Comparison of ENCODE assay signal across 13 cellular contexts in genomic region chr14:103623883-103624482, GRCh38. TPM values are rescaled to one million over a fixed set of nuclear protein-coding genes. Genes with fewer than 3 reads are reported as not detected.
DNase-seq lines count a peak whose midpoint lies in the region; ATAC-seq, FAIRE-seq and TF ChIP-seq lines count a peak whose summit lies in the region.
"Had no signal": no experiment of that assay in that cellular context is flagged by ENCODE, and none has a peak within 500 bp of the region (broad histone marks: within the 10 kb centered on the region; RNA-seq: fewer than 3 reads in every experiment).

No MANE protein-coding gene starts in this region.

- WGBS in A549 (ENCODE audit: missing lambda C conversion rate) = 90% methylated on average over 16 of the region's 16 CpGs

- H3K4me3 Mint-ChIP-seq in GM23338 = no peak overlapping the region

- H3K9me2 ChIP-seq in GM23338 (ENCODE audit: insufficient read depth) = no peaks in the 10 kb centered on the region

- peaks cover 6% of the 10 kb centered on the region for H3K27me3 Mint-ChIP-seq in GM23338 (ENCODE audit: insufficient read depth, low read depth, poor library complexity)

- H3K36me3 ChIP-seq in GM23338 (ENCODE audit: insufficient read depth) (no peaks in the 10 kb centered on the region), lower lobe of right lung (no peaks in the 10 kb centered on the region)
- H3K36me3 ChIP-seq: pancreas, tibial nerve had no signal

- H3K4me3 ChIP-seq in A549 (no peak overlapping the region), GM23338 (no peak overlapping the region), lower lobe of right lung (peak overlapping the region; percentile 21)
- H3K4me3 ChIP-seq: pancreas, tibial nerve had no signal

- no peak overlapping the region for H3K27ac Mint-ChIP-seq in GM23338

- no peak overlapping the region for H3K4me2 ChIP-seq in A549
- H3K4me2 ChIP-seq in GM23338 = no peak overlapping the region

- H3K27ac ChIP-seq in A549 (peak overlapping the region; percentile 59 to 85; a peak in 4 of 6 replicates), GM23338 (ENCODE audit: low read depth) (no peak overlapping the region), VCaP (peak overlapping the region; percentile 91), lower lobe of right lung (peak overlapping the region; percentile 79)
- H3K27ac ChIP-seq: pancreas had no signal

- peaks cover 9% of the 10 kb centered on the region; the same call in 2 of the 3 replicates for H3K4me1 Mint-ChIP-seq in GM23338

- H3K9me3 ChIP-seq in A549 (no peaks in the 10 kb centered on the region), lower lobe of right lung (no peaks in the 10 kb centered on the region)
- H3K9me3 ChIP-seq: pancreas, tibial nerve had no signal

- TF ChIP-seq POLR2A in A549 (IDR thresholded peaks at IDR 0.05; ENCODE audit: low read length) = no peak

- H3K9me3 Mint-ChIP-seq in GM23338 = no peaks in the 10 kb centered on the region

- peaks cover 41% of the 10 kb centered on the region for H3K4me1 ChIP-seq in A549
- H3K4me1 ChIP-seq in GM23338 (ENCODE audit: insufficient read depth) = peaks cover 3% of the 10 kb centered on the region; the same call in 1 of the 2 replicates
- H3K4me1 ChIP-seq in lower lobe of right lung = peaks cover 42% of the 10 kb centered on the region
- H3K4me1 ChIP-seq: pancreas had no signal

- no peaks in the 10 kb centered on the region for H4K20me1 ChIP-seq in GM23338 (replicated peaks; ENCODE audit: insufficient read depth)

- TF ChIP-seq CTCF in A549 (IDR thresholded peaks at IDR 0.05) (no peak), GM23338 (conservative IDR thresholded peaks at IDR 0.05; ENCODE audit: low read depth in 2 of 2) (no peak), VCaP (conservative IDR thresholded peaks at IDR 0.05) (no peak), lower lobe of right lung (IDR thresholded peaks at IDR 0.05) (no peak)

- DNase-seq in A549 (ENCODE audit: low read depth in 1 of 2, low spot score in 1 of 2) (no peak), GM23338 (ENCODE audit: low spot score) (no peak), lower lobe of right lung (peak; percentile 79)
- no peak for DNase-seq in activated CD4-positive, alpha-beta T cell treated with anti-CD3 and anti-CD28 coated beads for 4 hours
- DNase-seq: activated CD8-positive, alpha-beta memory T cell treated with anti-CD3 and anti-CD28 coated beads, Interleukin-2, amount 50 U/mL, for 48 hours; anterior cingulate cortex; pancreas had no signal

- H3K79me2 ChIP-seq in GM23338 (replicated peaks; ENCODE audit: insufficient read depth) = no peaks in the 10 kb centered on the region

- TF ChIP-seq RAD21 in A549 (conservative IDR thresholded peaks at IDR 0.05 in 1 of 2, IDR thresholded peaks at IDR 0.05 in 1 of 2) = no peak

- no peak for TF ChIP-seq EP300 in A549 (IDR thresholded peaks at IDR 0.05)

- no peak for ATAC-seq in A549
- no peak for ATAC-seq in GM23338
- peak; percentile 68 to 70 for ATAC-seq in lower lobe of right lung
- no peak for ATAC-seq in HG02981 (IDR thresholded peaks at IDR 0.05; ENCODE audit: unreplicated experiment)
- ATAC-seq in HG02571 (IDR thresholded peaks at IDR 0.05; ENCODE audit: unreplicated experiment) = no peak
- ATAC-seq in HG03432 (IDR thresholded peaks at IDR 0.05; ENCODE audit: unreplicated experiment) = no peak
- ATAC-seq: pancreas had no signal

- CTCF ChIA-PET in A549 (lab: Yijun Ruan, JAX) = interaction anchor here (0.6 kb wide), 1 partner anchor 46 kb away, joined by 3 read pairs; no protein-coding TSS in a partner anchor

- 0 out of 2 replicates have a peak, but pooled peaks cover 11% of the 10 kb centered on the region for H3F3A ChIP-seq in GM23338 (replicated peaks; ENCODE audit: low read depth)

- POLR2A ChIA-PET in A549 (lab: Yijun Ruan, JAX) = interaction anchor here (0.8 kb wide), 1 partner anchor 26 kb away, joined by 3 read pairs; no protein-coding TSS in a partner anchor

- intact Hi-C loops in lower lobe of right lung (cut with DNase I) = no loop called here

- H2AFZ ChIP-seq in GM23338 = 0 out of 2 replicates have a peak overlapping the region, but pooled peaks have one; percentile 28

- no peaks in the 10 kb centered on the region; the same call in 2 of the 3 replicates for H3K36me3 Mint-ChIP-seq in GM23338 (ENCODE audit: low read depth)

- H3K27me3 ChIP-seq in GM23338 (ENCODE audit: insufficient read depth) (no peaks in the 10 kb centered on the region), lower lobe of right lung (ENCODE audit: low read depth) (no peaks in the 10 kb centered on the region)
- H3K27me3 ChIP-seq: pancreas, tibial nerve had no signal

- FAIRE-seq in A549 (lab: Jason Lieb, UNC) = no peak
- FAIRE-seq: endometrium, pancreas had no signal

TF ChIP-seq in A549, 52 proteins besides CTCF, POLR2A, EP300 and RAD21 (continues in another document):
- TF ChIP-seq RARB (CRISPR knock-in tag; IDR thresholded peaks at IDR 0.05) (no peak), SMC3 (IDR thresholded peaks at IDR 0.05) (no peak), CBX2 (IDR thresholded peaks at IDR 0.05; ENCODE audit: borderline replicate concordance, low read depth) (no peak), KDM1A (IDR thresholded peaks at IDR 0.05; ENCODE audit: low read depth) (no peak), USF2 (IDR thresholded peaks at IDR 0.05) (no peak), JUN (IDR thresholded peaks at IDR 0.05) (no peak), JUNB (IDR thresholded peaks at IDR 0.05) (no peak), BHLHE40 (IDR thresholded peaks at IDR 0.05; ENCODE audit: low read depth, low read length) (no peak), CHD2 (IDR thresholded peaks at IDR 0.05; ENCODE audit: low read length, partially characterized antibody) (no peak), POLR2AphosphoS2 (conservative IDR thresholded peaks at IDR 0.05; ENCODE audit: low read length) (no peak), RCOR1 (IDR thresholded peaks at IDR 0.05; ENCODE audit: low read depth, low read length) (no peak), HDAC2 (IDR thresholded peaks at IDR 0.05) (no peak), EHF (CRISPR knock-in tag; IDR thresholded peaks at IDR 0.05) (no peak), GATA3 (IDR thresholded peaks at IDR 0.05; ENCODE audit: borderline replicate concordance) (no peak), NPAS2 (CRISPR knock-in tag; IDR thresholded peaks at IDR 0.05; ENCODE audit: borderline replicate concordance) (no peak), NR3C1 (IDR thresholded peaks at IDR 0.05) (no peak), CHD4 (IDR thresholded peaks at IDR 0.05; ENCODE audit: borderline replicate concordance) (no peak), TFCP2L1 (CRISPR knock-in tag; IDR thresholded peaks at IDR 0.05) (no peak)

TF ChIP-seq in GM23338, 12 proteins besides CTCF, POLR2A, EP300 and RAD21 (continues in another document):
- TF ChIP-seq ZNF331 (CRISPR knock-in tag; IDR thresholded peaks at IDR 0.05; ENCODE audit: low read depth) = no peak

RNA-seq across cellular contexts. Expression of gene KLC1, which starts 5.0 kb away (rescaled TPM):
- polyA plus RNA-seq in A549 (2011; rRNA removed) (106 and 150 TPM in 2 replicates), A549 (2017; fragmentation: RNase III; extraction: RNeasy Plus Mini Kit Qiagen cat#74134 plus additional on column Dnase treatment) (74.8 to 82.9 TPM (median 81.8 TPM) in 3 replicates), GM23338 (2016; fragmentation: Nextera tagmentation; extraction: Ambion mirVana) (159 and 165 TPM in 2 replicates)
- 160 and 161 TPM in 2 replicates for polyA plus RNA-seq in A549 (2012; cell fraction: cytosol; rRNA removed)
- polyA plus RNA-seq in A549 (2012; cell fraction: nucleus; rRNA removed) = 258 TPM in 2 replicates
- 64.6 and 71.5 TPM in 2 replicates for polyA minus RNA-seq in A549 (2011; rRNA and poly(A)+ RNA removed)
- 250 and 308 TPM in 2 replicates for total RNA-seq in GM23338 (2014; rRNA removed; shearing (Covaris generic))
- 171 TPM for total RNA-seq in lower lobe of right lung

Comparison
In these comparisons a context has a peak if more than half of its experiments do, and no peak if none do; other contexts are left out.
1. ATAC-seq: peak in lower lobe of right lung (2 of 2); none in A549 (0 of 2), GM23338 (single experiment), HG02981 (single experiment), HG02571 (single experiment) and HG03432 (single experiment).